ENCODE assay signal across 19 cellular contexts in genomic region chr7:103905997-103906396, GRCh38.
"Had no signal": no experiment of that assay in that cellular context is flagged by ENCODE, and none has a peak within 500 bp of the region (broad histone marks: within the 10 kb centered on the region; RNA-seq: fewer than 3 reads in every experiment).

No MANE protein-coding gene starts in this region.

- H3K27me3 ChIP-seq: ascending aorta had no signal

- H3K27ac ChIP-seq: ascending aorta, KMS-11 had no signal

- DNase-seq: activated B cell treated with CpG ODN at 0.5 μM for 24 hours; activated CD4-positive, alpha-beta T cell treated with anti-CD3 and anti-CD28 coated beads for 1 hour; activated CD4-positive, alpha-beta T cell treated with anti-CD3 and anti-CD28 coated beads, Interleukin-2, amount 10 ng/mL, durations not matched to agents 24 days and 14 days; activated CD4-positive, alpha-beta T cell treated with anti-CD3 and anti-CD28 coated beads, Interleukin-2, amount 50 U/mL, for 48 hours; activated CD8-positive, alpha-beta memory T cell treated with anti-CD3 and anti-CD28 coated beads, Interleukin-2, amount 10 ng/mL, durations not matched to agents 7 days and 5 days; activated effector memory CD4-positive, alpha-beta T cell treated with Interleukin-2 at 50 U/mL for 16 hours; activated naive CD4-positive, alpha-beta T cell; activated T-cell treated with anti-CD3 and anti-CD28 coated beads, Interleukin-2, amount 50 U/mL, for 24 hours; cerebellar nuclear complex; NCI-H1092; NCI-H1930; NCI-H2171; NCI-H345; NCI-H510A; NCI-H526 treated with DMSO at 0.1 percent for 48 hours; SK-N-SH; T-helper 1 cell had no signal

- H3K36me3 ChIP-seq: ascending aorta had no signal

- H3K9ac ChIP-seq: KMS-11, SK-N-SH had no signal

- ATAC-seq: activated CD8-positive, alpha-beta memory T cell treated with anti-CD3 and anti-CD28 coated beads, Interleukin-2, amount 10 ng/mL, durations not matched to agents 7 days and 5 days had no signal

- H3K4me3 ChIP-seq: ascending aorta had no signal

- H3K4me1 ChIP-seq: ascending aorta had no signal

- H3K9me3 ChIP-seq: ascending aorta, SK-N-SH had no signal

- H3K4me2 ChIP-seq: KMS-11, SK-N-SH had no signal
